ENCODE assay signal across 1 cellular context in genomic region chr15:99564221-99565030, GRCh38.
TF ChIP-seq lines count a peak whose summit lies in the region.

No MANE protein-coding gene starts in this region.

TF ChIP-seq in HCT116, 20 proteins besides CTCF, POLR2A, EP300 and RAD21 (continued from another document):
- TF ChIP-seq ZBTB33 (IDR thresholded peaks at IDR 0.05; ENCODE audit: extremely low read depth, insufficient replicate concordance, low read length) (no peak), EZH2phosphoT487 (IDR thresholded peaks at IDR 0.05; ENCODE audit: borderline replicate concordance) (no peak), FOSL1 (IDR thresholded peaks at IDR 0.05; ENCODE audit: low read depth) (no peak), ATF3 (IDR thresholded peaks at IDR 0.05) (no peak), MAX (IDR thresholded peaks at IDR 0.05) (no peak), EZH2 (IDR thresholded peaks at IDR 0.05) (no peak), REST (IDR thresholded peaks at IDR 0.05; ENCODE audit: low read depth) (no peak), SP1 (IDR thresholded peaks at IDR 0.05; ENCODE audit: low read depth) (no peak), TCF7L2 (IDR thresholded peaks at IDR 0.05; ENCODE audit: borderline replicate concordance, extremely low read depth, insufficient read depth, insufficient read length) (no peak), ELF1 (IDR thresholded peaks at IDR 0.05; ENCODE audit: borderline replicate concordance, low read depth) (no peak), CBX3 (IDR thresholded peaks at IDR 0.05; ENCODE audit: low read depth) (no peak)
TF ChIP-seq in HCT116: peak in this region for 0.
